In the genomic region with DNA sequence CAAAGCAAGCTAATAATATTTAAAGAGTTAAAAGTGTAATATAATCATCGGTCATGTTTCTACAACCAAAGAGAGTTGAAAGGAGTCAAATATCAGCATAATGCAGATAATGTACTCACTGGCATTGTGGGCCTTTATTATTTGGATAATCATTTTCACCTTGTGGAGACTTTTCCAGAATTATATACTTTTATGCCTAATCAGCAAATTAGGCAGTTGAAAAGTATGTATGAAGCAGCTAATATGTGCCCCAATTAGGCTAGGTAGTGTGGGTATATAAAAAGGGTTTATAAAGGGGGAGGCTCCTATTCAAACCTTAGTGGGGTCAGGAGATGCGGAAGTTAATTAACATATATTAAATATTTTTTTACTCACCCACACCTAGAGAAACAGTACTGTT, we compare ENCODE assay signal across 2 cellular contexts.
A peak's percentile ranks its signal among the peaks of the same experiment; 100 is the strongest.
TF ChIP-seq lines count a peak whose summit lies in the region.

No MANE protein-coding gene starts in this region.

TF ChIP-seq in IMR-90, 13 proteins besides CTCF, POLR2A, EP300 and RAD21:
- peak; percentile 98 for TF ChIP-seq MAFK (IDR thresholded peaks at IDR 0.05; ENCODE audit: low read depth, low read length)
- TF ChIP-seq, protein P1, sequence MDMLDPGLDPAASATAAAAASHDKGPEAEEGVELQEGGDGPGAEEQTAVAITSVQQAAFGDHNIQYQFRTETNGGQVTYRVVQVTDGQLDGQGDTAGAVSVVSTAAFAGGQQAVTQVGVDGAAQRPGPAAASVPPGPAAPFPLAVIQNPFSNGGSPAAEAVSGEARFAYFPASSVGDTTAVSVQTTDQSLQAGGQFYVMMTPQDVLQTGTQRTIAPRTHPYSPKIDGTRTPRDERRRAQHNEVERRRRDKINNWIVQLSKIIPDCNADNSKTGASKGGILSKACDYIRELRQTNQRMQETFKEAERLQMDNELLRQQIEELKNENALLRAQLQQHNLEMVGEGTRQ (IDR thresholded peaks at IDR 0.05; ENCODE audit: low read depth, low read length): no peak

TF ChIP-seq in H1, 55 proteins besides CTCF, POLR2A, EP300 and RAD21:
- TF ChIP-seq ASH2L (IDR thresholded peaks at IDR 0.05; ENCODE audit: low read length) (no peak), MAFK (IDR thresholded peaks at IDR 0.05; ENCODE audit: low read depth, low read length) (peak; percentile 83)
